8 cellular contexts compared by ENCODE assay signal in genomic region chr12:111430418-111431353, GRCh38. TPM values are rescaled to one million over a fixed set of nuclear protein-coding genes. Genes with fewer than 3 reads are reported as not detected.
DNase-seq lines count a peak whose midpoint lies in the region; ATAC-seq and TF ChIP-seq lines count a peak whose summit lies in the region.

No MANE protein-coding gene starts in this region.

- H3K9me3 ChIP-seq in esophagus squamous epithelium (no peaks in the 10 kb centered on the region), PC-3 (ENCODE audit: low read length) (no peaks in the 10 kb centered on the region)

- POLR2A ChIA-PET in PC-3 (lab: Charles Lee; ENCODE audit: unreplicated experiment): no interaction called here

- no TSS peak for BruUV-seq in PC-3 (replicated peaks; lab: Mats Ljungman, UMichigan)

- H3F3A ChIP-seq in PC-3 (ENCODE audit: low read length, unreplicated experiment): no peaks in the 10 kb centered on the region

- peaks cover 30 to 96% (median 59%) of the 10 kb centered on the region in 3 donors for H3K4me1 ChIP-seq in esophagus squamous epithelium
- H3K4me1 ChIP-seq in PC-3 (ENCODE audit: insufficient read depth, low read length): peaks cover 34% of the 10 kb centered on the region

- H3K4me2 ChIP-seq in PC-3 (ENCODE audit: low read length): no peak overlapping the region

- peak; percentile 63 to 74 for DNase-seq in activated CD4-positive, alpha-beta T cell treated with anti-CD3 and anti-CD28 coated beads, Interleukin-2, amount 50 U/mL, for 48 hours
- DNase-seq in esophagus squamous epithelium (lab: John Stamatoyannopoulos, UW) (no peak), AML-193 (lab: John Stamatoyannopoulos, UW) (no peak), PC-3 (no peak), head of caudate nucleus (no peak)
- peak; percentile 52 to 59 (median 56) for DNase-seq in stimulated activated CD4-positive, alpha-beta T cell treated with anti-CD3 and anti-CD28 coated beads, TNF-alpha, amount 100 ng/mL, for 24 hours (ENCODE audit: low read depth in 3 of 3)

- H3K79me2 ChIP-seq in PC-3 (ENCODE audit: low read length): 0 out of 2 replicates have a peak, but pooled peaks cover 7% of the 10 kb centered on the region

- H4K20me1 ChIP-seq in PC-3 (ENCODE audit: low read length): no peaks in the 10 kb centered on the region

- TF ChIP-seq CTCF in esophagus squamous epithelium (IDR thresholded peaks at IDR 0.05): no peak
- no peak for TF ChIP-seq CTCF in PC-3 (conservative IDR thresholded peaks at IDR 0.05; ENCODE audit: low read depth, low read length)

- WGBS in esophagus squamous epithelium, 2 donors: 59 to 80% methylated on average over 1 to 7 of the region's 17 CpGs

- no peaks in the 10 kb centered on the region for H3K9me2 ChIP-seq in PC-3 (replicated peaks; ENCODE audit: low read length)

- intact Hi-C loops in esophagus squamous epithelium (cut with DNase I): no loop called here
- intact Hi-C loops in PC-3 (cut with micrococcal nuclease): no loop called here
- intact Hi-C loops in head of caudate nucleus (cut with DNase I): no loop called here

- CTCF ChIA-PET in PC-3 (lab: Charles Lee): interaction anchor here (0.6 to 0.7 kb wide), 2 partner anchors 13 to 32 kb away, joined by 4 read pairs; no protein-coding TSS in a partner anchor

- H3K27ac ChIP-seq in esophagus squamous epithelium (peak overlapping the region; percentile 16 to 83 (median 76)), PC-3 (ENCODE audit: low read length) (no peak overlapping the region)

- H3K27me3 ChIP-seq in esophagus squamous epithelium (peaks cover 0 to 17% (median 0%) of the 10 kb centered on the region in 4 donors), PC-3 (ENCODE audit: low read length) (no peaks in the 10 kb centered on the region)

- H3K4me3 ChIP-seq in esophagus squamous epithelium (peak overlapping the region in 2 of 4 donors; percentile 8 to 33), PC-3 (ENCODE audit: low read length) (no peak overlapping the region)

- H2AFZ ChIP-seq in PC-3 (ENCODE audit: low read length): no peak overlapping the region

- no peak overlapping the region for H3K9ac ChIP-seq in PC-3 (ENCODE audit: low read length)

- ATAC-seq in GM21447 (IDR thresholded peaks at IDR 0.05; ENCODE audit: unreplicated experiment): peak; percentile 26
- ATAC-seq in PC-3: no peak
- no peak for ATAC-seq in HG03439 (IDR thresholded peaks at IDR 0.05; ENCODE audit: unreplicated experiment)

- no peak for TF ChIP-seq POLR2A in esophagus squamous epithelium (IDR thresholded peaks at IDR 0.05)

- no peaks in the 10 kb centered on the region for H3K36me3 ChIP-seq in esophagus squamous epithelium
- no peaks in the 10 kb centered on the region for H3K36me3 ChIP-seq in PC-3 (ENCODE audit: low read depth, low read length)

RNA-seq across cellular contexts. Expression of gene SH2B3, which starts 25.0 kb away (rescaled TPM):
- 10 to 100 TPM in 1 of 4 donors, 1 to 10 TPM in 3; 3.3 to 16.2 (median 5.6) TPM for total RNA-seq in esophagus squamous epithelium
- 12.9 and 34.6 TPM in 2 replicates for total RNA-seq in PC-3 (2014; rRNA removed)

Comparison
In these comparisons a context has a peak if more than half of its experiments do, and no peak if none do; other contexts are left out.
1. DNase-seq: peak in activated CD4-positive, alpha-beta T cell treated with anti-CD3 and anti-CD28 coated beads, Interleukin-2, amount 50 U/mL, for 48 hours (2 of 2) and stimulated activated CD4-positive, alpha-beta T cell treated with anti-CD3 and anti-CD28 coated beads, TNF-alpha, amount 100 ng/mL, for 24 hours (3 of 3); none in esophagus squamous epithelium (single experiment), AML-193 (0 of 2), PC-3 (single experiment) and head of caudate nucleus (0 of 42).